In the genomic region with DNA sequence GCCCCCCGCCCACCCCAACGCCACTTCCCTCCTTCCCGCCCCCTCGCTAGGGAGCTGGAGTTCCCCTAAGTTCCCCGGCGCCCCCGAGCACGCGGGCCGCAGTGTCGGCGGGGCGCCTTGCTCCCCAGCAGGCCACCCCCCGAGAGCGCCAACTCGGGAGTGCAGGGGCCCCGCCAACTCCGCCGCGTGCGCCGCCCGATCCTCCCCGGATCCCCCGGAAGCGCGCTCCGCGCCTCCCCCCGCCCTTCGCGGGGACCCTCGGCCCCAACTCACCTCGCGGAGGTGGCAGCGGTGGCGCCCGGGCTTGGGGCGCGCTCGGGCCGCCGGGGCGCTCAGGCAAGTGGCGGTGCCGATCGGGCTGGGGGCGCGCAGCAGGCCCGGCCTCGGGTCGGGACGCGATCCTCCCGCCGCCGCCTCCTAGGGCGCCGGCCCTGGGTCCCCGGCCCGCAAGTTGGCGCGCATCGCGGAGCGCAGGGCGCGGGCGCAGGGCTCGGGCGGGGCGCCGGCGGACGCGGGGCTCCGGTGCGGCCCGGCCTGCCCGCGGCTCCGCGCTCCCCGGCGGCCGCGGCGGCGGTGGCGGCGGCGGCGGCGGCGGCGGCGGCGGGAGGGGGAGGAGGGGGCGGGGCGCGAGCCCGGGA, we compare ENCODE assay signal across 1 cellular context.
TF ChIP-seq lines count a peak whose summit lies in the region.

NCOR2 (minus strand) TSS at position 578 of the 638 bp plus-strand sequence. CDS start 72,361 bp downstream, outside the sequence.

TF ChIP-seq in K562, 482 proteins besides CTCF, POLR2A, EP300 and RAD21 (continued from another document and continues in another):
- TF ChIP-seq ZNF449 (CRISPR knock-in tag; IDR thresholded peaks at IDR 0.05) (no peak), SIN3A (IDR thresholded peaks at IDR 0.05; ENCODE audit: borderline replicate concordance in 2 of 2, control insufficient read depth in 1 of 2, low read depth in 2 of 2, low read length in 2 of 2) (no peak), PPARD (CRISPR knock-in tag; IDR thresholded peaks at IDR 0.05) (no peak), FOSL1 (tag; conservative IDR thresholded peaks at IDR 0.05) (0 out of 2 replicates have a peak, but pooled peaks have one; percentile 24), POLR2AphosphoS5 (IDR thresholded peaks at IDR 0.05; ENCODE audit: control insufficient read depth, insufficient read depth, low read depth, low read length) (no peak), ARID2 (IDR thresholded peaks at IDR 0.05) (no peak), BHLHE40 (IDR thresholded peaks at IDR 0.05; ENCODE audit: low read length) (no peak), HNRNPUL1 (IDR thresholded peaks at IDR 0.05; ENCODE audit: low read length) (no peak), ZNF143 (CRISPR knock-in tag; IDR thresholded peaks at IDR 0.05) (no peak), ATF7 (IDR thresholded peaks at IDR 0.05) (no peak), CLOCK (CRISPR knock-in tag; IDR thresholded peaks at IDR 0.05; ENCODE audit: borderline replicate concordance) (no peak), ZFP30 (CRISPR knock-in tag; IDR thresholded peaks at IDR 0.05; ENCODE audit: borderline replicate concordance) (no peak), NR2F6 (CRISPR knock-in tag; IDR thresholded peaks at IDR 0.05) (no peak), VEZF1 (CRISPR knock-in tag; IDR thresholded peaks at IDR 0.05) (no peak), KAT2B (IDR thresholded peaks at IDR 0.05; ENCODE audit: low read depth, low read length) (no peak), CREB1 (IDR thresholded peaks at IDR 0.05) (no peak), CREB1 (CRISPR knock-in tag; IDR thresholded peaks at IDR 0.05) (no peak), ZNF280B (CRISPR knock-in tag; IDR thresholded peaks at IDR 0.05) (no peak), RERE (CRISPR knock-in tag; IDR thresholded peaks at IDR 0.05; ENCODE audit: borderline replicate concordance) (no peak), ZNF347 (CRISPR knock-in tag; IDR thresholded peaks at IDR 0.05; ENCODE audit: low read depth) (no peak), NRF1 (conservative IDR thresholded peaks at IDR 0.05 in 1 of 2, IDR thresholded peaks at IDR 0.05 in 1 of 2) (0 out of 4 replicates have a peak, but pooled peaks of 1 of the 2 experiments have one; percentile 1), KLF10 (CRISPR knock-in tag; IDR thresholded peaks at IDR 0.05) (no peak), YY1 (IDR thresholded peaks at IDR 0.05; ENCODE audit: borderline replicate concordance in 1 of 3, control insufficient read depth in 1 of 3, extremely low read depth in 1 of 3, insufficient read depth in 3 of 3, insufficient read length in 1 of 3, insufficient replicate concordance in 2 of 3, low read depth in 1 of 3, low read length in 2 of 3) (peak in 1 of 3 experiments; percentile 16), FOXJ3 (CRISPR knock-in tag; IDR thresholded peaks at IDR 0.05) (no peak), CREM (IDR thresholded peaks at IDR 0.05; ENCODE audit: low read depth) (peak; percentile 17; the same call in 1 of the 2 replicates), ZNF717 (CRISPR knock-in tag; IDR thresholded peaks at IDR 0.05) (no peak), BMI1 (IDR thresholded peaks at IDR 0.05; ENCODE audit: low read length) (no peak), TRIM24 (IDR thresholded peaks at IDR 0.05) (no peak)
- TF ChIP-seq, protein P1, sequence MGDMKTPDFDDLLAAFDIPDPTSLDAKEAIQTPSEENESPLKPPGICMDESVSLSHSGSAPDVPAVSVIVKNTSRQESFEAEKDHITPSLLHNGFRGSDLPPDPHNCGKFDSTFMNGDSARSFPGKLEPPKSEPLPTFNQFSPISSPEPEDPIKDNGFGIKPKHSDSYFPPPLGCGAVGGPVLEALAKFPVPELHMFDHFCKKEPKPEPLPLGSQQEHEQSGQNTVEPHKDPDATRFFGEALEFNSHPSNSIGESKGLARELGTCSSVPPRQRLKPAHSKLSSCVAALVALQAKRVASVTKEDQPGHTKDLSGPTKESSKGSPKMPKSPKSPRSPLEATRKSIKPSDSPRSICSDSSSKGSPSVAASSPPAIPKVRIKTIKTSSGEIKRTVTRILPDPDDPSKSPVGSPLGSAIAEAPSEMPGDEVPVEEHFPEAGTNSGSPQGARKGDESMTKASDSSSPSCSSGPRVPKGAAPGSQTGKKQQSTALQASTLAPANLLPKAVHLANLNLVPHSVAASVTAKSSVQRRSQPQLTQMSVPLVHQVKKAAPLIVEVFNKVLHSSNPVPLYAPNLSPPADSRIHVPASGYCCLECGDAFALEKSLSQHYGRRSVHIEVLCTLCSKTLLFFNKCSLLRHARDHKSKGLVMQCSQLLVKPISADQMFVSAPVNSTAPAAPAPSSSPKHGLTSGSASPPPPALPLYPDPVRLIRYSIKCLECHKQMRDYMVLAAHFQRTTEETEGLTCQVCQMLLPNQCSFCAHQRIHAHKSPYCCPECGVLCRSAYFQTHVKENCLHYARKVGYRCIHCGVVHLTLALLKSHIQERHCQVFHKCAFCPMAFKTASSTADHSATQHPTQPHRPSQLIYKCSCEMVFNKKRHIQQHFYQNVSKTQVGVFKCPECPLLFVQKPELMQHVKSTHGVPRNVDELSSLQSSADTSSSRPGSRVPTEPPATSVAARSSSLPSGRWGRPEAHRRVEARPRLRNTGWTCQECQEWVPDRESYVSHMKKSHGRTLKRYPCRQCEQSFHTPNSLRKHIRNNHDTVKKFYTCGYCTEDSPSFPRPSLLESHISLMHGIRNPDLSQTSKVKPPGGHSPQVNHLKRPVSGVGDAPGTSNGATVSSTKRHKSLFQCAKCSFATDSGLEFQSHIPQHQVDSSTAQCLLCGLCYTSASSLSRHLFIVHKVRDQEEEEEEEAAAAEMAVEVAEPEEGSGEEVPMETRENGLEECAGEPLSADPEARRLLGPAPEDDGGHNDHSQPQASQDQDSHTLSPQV (IDR thresholded peaks at IDR 0.05) = no peak
- TF ChIP-seq, protein P2, sequence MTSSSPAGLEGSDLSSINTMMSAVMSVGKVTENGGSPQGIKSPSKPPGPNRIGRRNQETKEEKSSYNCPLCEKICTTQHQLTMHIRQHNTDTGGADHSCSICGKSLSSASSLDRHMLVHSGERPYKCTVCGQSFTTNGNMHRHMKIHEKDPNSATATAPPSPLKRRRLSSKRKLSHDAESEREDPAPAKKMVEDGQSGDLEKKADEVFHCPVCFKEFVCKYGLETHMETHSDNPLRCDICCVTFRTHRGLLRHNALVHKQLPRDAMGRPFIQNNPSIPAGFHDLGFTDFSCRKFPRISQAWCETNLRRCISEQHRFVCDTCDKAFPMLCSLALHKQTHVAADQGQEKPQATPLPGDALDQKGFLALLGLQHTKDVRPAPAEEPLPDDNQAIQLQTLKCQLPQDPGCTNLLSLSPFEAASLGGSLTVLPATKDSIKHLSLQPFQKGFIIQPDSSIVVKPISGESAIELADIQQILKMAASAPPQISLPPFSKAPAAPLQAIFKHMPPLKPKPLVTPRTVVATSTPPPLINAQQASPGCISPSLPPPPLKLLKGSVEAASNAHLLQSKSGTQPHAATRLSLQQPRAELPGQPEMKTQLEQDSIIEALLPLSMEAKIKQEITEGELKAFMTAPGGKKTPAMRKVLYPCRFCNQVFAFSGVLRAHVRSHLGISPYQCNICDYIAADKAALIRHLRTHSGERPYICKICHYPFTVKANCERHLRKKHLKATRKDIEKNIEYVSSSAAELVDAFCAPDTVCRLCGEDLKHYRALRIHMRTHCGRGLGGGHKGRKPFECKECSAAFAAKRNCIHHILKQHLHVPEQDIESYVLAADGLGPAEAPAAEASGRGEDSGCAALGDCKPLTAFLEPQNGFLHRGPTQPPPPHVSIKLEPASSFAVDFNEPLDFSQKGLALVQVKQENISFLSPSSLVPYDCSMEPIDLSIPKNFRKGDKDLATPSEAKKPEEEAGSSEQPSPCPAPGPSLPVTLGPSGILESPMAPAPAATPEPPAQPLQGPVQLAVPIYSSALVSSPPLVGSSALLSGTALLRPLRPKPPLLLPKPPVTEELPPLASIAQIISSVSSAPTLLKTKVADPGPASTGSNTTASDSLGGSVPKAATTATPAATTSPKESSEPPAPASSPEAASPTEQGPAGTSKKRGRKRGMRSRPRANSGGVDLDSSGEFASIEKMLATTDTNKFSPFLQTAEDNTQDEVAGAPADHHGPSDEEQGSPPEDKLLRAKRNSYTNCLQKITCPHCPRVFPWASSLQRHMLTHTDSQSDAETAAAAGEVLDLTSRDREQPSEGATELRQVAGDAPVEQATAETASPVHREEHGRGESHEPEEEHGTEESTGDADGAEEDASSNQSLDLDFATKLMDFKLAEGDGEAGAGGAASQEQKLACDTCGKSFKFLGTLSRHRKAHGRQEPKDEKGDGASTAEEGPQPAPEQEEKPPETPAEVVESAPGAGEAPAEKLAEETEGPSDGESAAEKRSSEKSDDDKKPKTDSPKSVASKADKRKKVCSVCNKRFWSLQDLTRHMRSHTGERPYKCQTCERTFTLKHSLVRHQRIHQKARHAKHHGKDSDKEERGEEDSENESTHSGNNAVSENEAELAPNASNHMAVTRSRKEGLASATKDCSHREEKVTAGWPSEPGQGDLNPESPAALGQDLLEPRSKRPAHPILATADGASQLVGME (CRISPR knock-in tag; IDR thresholded peaks at IDR 0.05) = no peak
